25 cellular contexts compared by ENCODE assay signal in the genomic region with DNA sequence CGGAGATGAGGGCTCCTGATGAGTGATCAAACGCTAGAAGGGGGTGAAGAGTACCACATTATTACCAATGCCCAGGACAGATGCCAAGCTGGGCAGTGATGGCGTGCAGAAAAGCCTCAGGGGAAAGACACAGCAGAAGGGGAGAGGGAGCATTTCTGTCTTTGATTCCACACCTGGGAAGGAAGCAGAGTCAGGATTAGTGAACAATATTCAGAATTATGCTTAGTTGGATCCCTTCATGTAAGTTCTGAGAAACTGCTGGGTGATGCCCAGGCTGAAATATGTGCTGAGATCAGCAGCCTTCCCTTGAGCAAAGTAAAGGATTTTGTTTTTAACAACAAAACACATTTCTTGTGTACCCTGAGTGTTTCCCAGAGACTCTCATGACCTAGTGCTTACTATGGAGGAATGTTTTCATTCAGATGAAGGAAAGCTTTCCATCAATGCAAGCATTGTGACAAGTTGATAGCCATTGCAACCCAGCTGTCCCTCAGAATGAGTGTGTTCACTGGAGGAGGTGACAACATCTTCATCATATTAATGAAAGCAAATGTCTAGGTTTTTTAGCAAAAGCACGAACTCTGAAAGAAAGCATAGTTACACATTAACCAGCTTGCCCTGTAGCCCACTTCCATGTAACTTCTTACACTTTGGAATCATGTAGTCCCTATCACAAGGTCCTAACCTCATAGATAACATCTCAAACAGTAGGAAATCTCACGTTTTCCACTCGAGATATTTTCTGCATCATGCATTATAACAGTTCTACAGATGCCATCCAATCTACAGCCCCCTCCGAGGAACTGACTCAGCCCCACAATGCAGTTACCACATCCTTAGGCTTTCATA. TPM values are rescaled to one million over a fixed set of nuclear protein-coding genes. Genes with fewer than 3 reads are reported as not detected.
DNase-seq lines count a peak whose midpoint lies in the region; TF ChIP-seq lines count a peak whose summit lies in the region.
"Had no signal": no experiment of that assay in that cellular context is flagged by ENCODE, and none has a peak within 500 bp of the region (broad histone marks: within the 10 kb centered on the region; RNA-seq: fewer than 3 reads in every experiment).

No MANE protein-coding gene starts in this region.

- H3K79me2 ChIP-seq in MM.1S (ENCODE audit: low read length) = no peaks in the 10 kb centered on the region

- no peaks in the 10 kb centered on the region for H3K9me3 ChIP-seq in MM.1S (replicated peaks; ENCODE audit: insufficient read depth, low read length)
- H3K9me3 ChIP-seq: BE2C, heart right ventricle, pancreas had no signal

- H3K27me3 Mint-ChIP-seq in progenitor cell of endocrine pancreas = no peaks in the 10 kb centered on the region
- H3K27me3 Mint-ChIP-seq: activated CD4-positive, alpha-beta T cell treated with anti-CD3 and anti-CD28 coated beads, Interleukin-2, amount 10 ng/mL, durations not matched to agents 7 days and 5 days had no signal

- no peak overlapping the region for H3K4me2 ChIP-seq in MM.1S (ENCODE audit: low read depth, low read length)

- H3K36me3 Mint-ChIP-seq in progenitor cell of endocrine pancreas (ENCODE audit: insufficient read depth) = no peaks in the 10 kb centered on the region
- H3K36me3 Mint-ChIP-seq: natural killer cell had no signal

- peak; percentile 19 for DNase-seq in GM03348 (ENCODE audit: low spot score)
- peak; percentile 81 for DNase-seq in RPMI7951 (ENCODE audit: low read depth)
- peak; percentile 30 for DNase-seq in fibroblast of gingiva (ENCODE audit: low read depth)
- no peak for DNase-seq in progenitor cell of endocrine pancreas (ENCODE audit: low spot score, unreplicated experiment)
- no peak for DNase-seq in activated CD4-positive, alpha-beta T cell treated with anti-CD3 and anti-CD28 coated beads, Interleukin-2, amount 50 U/mL, for 4 hours
- DNase-seq in NCI-H1436 (lab: John Stamatoyannopoulos, UW) = no peak
- no peak for DNase-seq in MM.1S
- DNase-seq in kidney tubule cell (ENCODE audit: low spot score) = no peak
- DNase-seq: activated CD4-positive, alpha-beta T cell treated with anti-CD3 and anti-CD28 coated beads, Interleukin-2, amount 10 ng/mL, durations not matched to agents 7 days and 5 days; activated CD8-positive, alpha-beta memory T cell treated with anti-CD3 and anti-CD28 coated beads, Interleukin-2, amount 50 U/mL, for 4 hours; activated effector memory CD4-positive, alpha-beta T cell treated with Interleukin-2 at 50 U/mL for 16 hours; BE2C; Calu3; heart right ventricle; KG1; mesendoderm; natural killer cell; NCI-H1092 treated with DMSO at 0.1 percent for 48 hours; NCI-H2081; NCI-H510A treated with DMSO at 0.1 percent for 48 hours; pancreas; SHP77; stimulated activated CD4-positive, alpha-beta T cell treated with anti-CD3 and anti-CD28 coated beads, Interleukin-2, amount 100 ng/mL, for 24 hours; trophoblast cell had no signal

- no peaks in the 10 kb centered on the region for H3K36me3 ChIP-seq in MM.1S (replicated peaks; ENCODE audit: insufficient read depth, low read length)
- H3K36me3 ChIP-seq: BE2C, heart right ventricle, pancreas had no signal

- no peak overlapping the region for H3K4me3 ChIP-seq in MM.1S (ENCODE audit: low read length)
- H3K4me3 ChIP-seq: heart right ventricle, pancreas had no signal

- no peak overlapping the region for H3K9ac ChIP-seq in MM.1S (ENCODE audit: low read length)

- no peaks in the 10 kb centered on the region for H4K20me1 ChIP-seq in MM.1S (ENCODE audit: insufficient read depth, low read length)

- H3K27me3 ChIP-seq in MM.1S (replicated peaks; ENCODE audit: insufficient read depth, low read length) = no peaks in the 10 kb centered on the region
- H3K27me3 ChIP-seq: BE2C, heart right ventricle, pancreas had no signal

- H3K4me1 Mint-ChIP-seq in progenitor cell of endocrine pancreas (ENCODE audit: low read depth) = peaks cover 20% of the 10 kb centered on the region
- H3K4me1 Mint-ChIP-seq: activated CD4-positive, alpha-beta T cell treated with anti-CD3 and anti-CD28 coated beads, Interleukin-2, amount 10 ng/mL, durations not matched to agents 7 days and 5 days had no signal

- H3K27ac Mint-ChIP-seq in progenitor cell of endocrine pancreas = peak overlapping the region; percentile 74
- H3K27ac Mint-ChIP-seq: activated CD4-positive, alpha-beta T cell treated with anti-CD3 and anti-CD28 coated beads, Interleukin-2, amount 10 ng/mL, durations not matched to agents 7 days and 5 days; natural killer cell; stimulated activated naive CD8-positive, alpha-beta T cell treated with anti-CD3 and anti-CD28 coated beads, Interleukin-15, Interleukin-2, amounts not matched to agents 100 ng/mL and 50 ng/mL, for 24 hours had no signal

- TF ChIP-seq CTCF in progenitor cell of endocrine pancreas (IDR thresholded peaks at IDR 0.05; ENCODE audit: unreplicated experiment) = no peak
- TF ChIP-seq CTCF in MM.1S (IDR thresholded peaks at IDR 0.05; ENCODE audit: low read length) = no peak

- no peaks in the 10 kb centered on the region for H3K4me1 ChIP-seq in MM.1S (ENCODE audit: low read length)
- H3K4me1 ChIP-seq: BE2C had no signal

- H3F3A ChIP-seq in MM.1S (ENCODE audit: insufficient read depth, low read length) = no peaks in the 10 kb centered on the region

- H2AFZ ChIP-seq in MM.1S (ENCODE audit: low read length) = no peak overlapping the region

- no peak overlapping the region for H3K4me3 Mint-ChIP-seq in progenitor cell of endocrine pancreas (ENCODE audit: low read depth)
- H3K4me3 Mint-ChIP-seq: activated CD4-positive, alpha-beta T cell treated with anti-CD3 and anti-CD28 coated beads, Interleukin-2, amount 10 ng/mL, durations not matched to agents 7 days and 5 days; natural killer cell; stimulated activated naive CD8-positive, alpha-beta T cell treated with anti-CD3 and anti-CD28 coated beads, Interleukin-15, Interleukin-2, amounts not matched to agents 100 ng/mL and 50 ng/mL, for 24 hours had no signal

- no peaks in the 10 kb centered on the region for H3K9me2 ChIP-seq in MM.1S (replicated peaks; ENCODE audit: insufficient read depth, low read length)

- H3K9me3 Mint-ChIP-seq in progenitor cell of endocrine pancreas (ENCODE audit: low read depth) = peaks cover 6% of the 10 kb centered on the region
- H3K9me3 Mint-ChIP-seq: activated CD4-positive, alpha-beta T cell treated with anti-CD3 and anti-CD28 coated beads, Interleukin-2, amount 10 ng/mL, durations not matched to agents 7 days and 5 days; natural killer cell had no signal

- H3K27ac ChIP-seq in MM.1S (ENCODE audit: low read length) = no peak overlapping the region
- H3K27ac ChIP-seq: heart right ventricle, pancreas had no signal

RNA-seq across cellular contexts. Expression of gene AKR1C1, which starts 23.8 kb away (rescaled TPM):
- total RNA-seq in RPMI7951 (2014; rRNA removed; shearing (Covaris generic)) = 14.2 and 20.2 TPM in 2 replicates
- total RNA-seq in progenitor cell of endocrine pancreas = 4.8 and 6.6 TPM in 2 replicates

Comparison
In these comparisons a context has a peak if more than half of its experiments do, and no peak if none do; other contexts are left out.
1. DNase-seq: peak in GM03348 (single experiment), RPMI7951 (single experiment) and fibroblast of gingiva (single experiment); none in progenitor cell of endocrine pancreas (single experiment), activated CD4-positive, alpha-beta T cell treated with anti-CD3 and anti-CD28 coated beads, Interleukin-2, amount 50 U/mL, for 4 hours (0 of 2), NCI-H1436 (single experiment), MM.1S (single experiment) and kidney tubule cell (single experiment).